Comparison of ENCODE assay signal across 2 cellular contexts in genomic region chr12:67356400-67356799, GRCh38.
TF ChIP-seq lines count a peak whose summit lies in the region.

No MANE protein-coding gene starts in this region.

TF ChIP-seq in SK-N-SH, 30 proteins besides CTCF, POLR2A, EP300 and RAD21 (continued from another document):
- no peak for TF ChIP-seq REST (IDR thresholded peaks at IDR 0.05; ENCODE audit: low read depth, low read length)
- TF ChIP-seq JUND (IDR thresholded peaks at IDR 0.05): no peak
- TF ChIP-seq RFX5 (IDR thresholded peaks at IDR 0.05; ENCODE audit: low read length): no peak
- TF ChIP-seq, protein P1, sequence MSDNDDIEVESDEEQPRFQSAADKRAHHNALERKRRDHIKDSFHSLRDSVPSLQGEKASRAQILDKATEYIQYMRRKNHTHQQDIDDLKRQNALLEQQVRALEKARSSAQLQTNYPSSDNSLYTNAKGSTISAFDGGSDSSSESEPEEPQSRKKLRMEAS (IDR thresholded peaks at IDR 0.05; ENCODE audit: low read depth): no peak
- no peak for TF ChIP-seq TAF1 (IDR thresholded peaks at IDR 0.05; ENCODE audit: borderline replicate concordance, low read depth, low read length)
- no peak for TF ChIP-seq FOXM1 (IDR thresholded peaks at IDR 0.05; ENCODE audit: low read depth)
- TF ChIP-seq YY1 (IDR thresholded peaks at IDR 0.05; ENCODE audit: low read depth): no peak

TF ChIP-seq in SK-N-SH treated with all-trans-retinoic acid at 6 μM for 48 hours, 23 proteins besides CTCF, POLR2A, EP300 and RAD21 (continued from another document):
- TF ChIP-seq TSHZ2 (CRISPR knock-in tag; IDR thresholded peaks at IDR 0.05) (no peak), CSRNP3 (CRISPR knock-in tag; IDR thresholded peaks at IDR 0.05) (no peak), ARNTL (CRISPR knock-in tag; IDR thresholded peaks at IDR 0.05; ENCODE audit: borderline replicate concordance, low read depth) (no peak)
- TF ChIP-seq, protein P2, sequence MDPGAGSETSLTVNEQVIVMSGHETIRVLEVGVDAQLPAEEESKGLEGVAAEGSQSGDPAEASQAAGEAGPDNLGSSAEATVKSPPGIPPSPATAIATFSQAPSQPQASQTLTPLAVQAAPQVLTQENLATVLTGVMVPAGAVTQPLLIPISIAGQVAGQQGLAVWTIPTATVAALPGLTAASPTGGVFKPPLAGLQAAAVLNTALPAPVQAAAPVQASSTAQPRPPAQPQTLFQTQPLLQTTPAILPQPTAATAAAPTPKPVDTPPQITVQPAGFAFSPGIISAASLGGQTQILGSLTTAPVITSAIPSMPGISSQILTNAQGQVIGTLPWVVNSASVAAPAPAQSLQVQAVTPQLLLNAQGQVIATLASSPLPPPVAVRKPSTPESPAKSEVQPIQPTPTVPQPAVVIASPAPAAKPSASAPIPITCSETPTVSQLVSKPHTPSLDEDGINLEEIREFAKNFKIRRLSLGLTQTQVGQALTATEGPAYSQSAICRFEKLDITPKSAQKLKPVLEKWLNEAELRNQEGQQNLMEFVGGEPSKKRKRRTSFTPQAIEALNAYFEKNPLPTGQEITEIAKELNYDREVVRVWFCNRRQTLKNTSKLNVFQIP (CRISPR knock-in tag; IDR thresholded peaks at IDR 0.05; ENCODE audit: borderline replicate concordance, low read depth): no peak
